ENCODE assay signal across 8 cellular contexts in the genomic region with DNA sequence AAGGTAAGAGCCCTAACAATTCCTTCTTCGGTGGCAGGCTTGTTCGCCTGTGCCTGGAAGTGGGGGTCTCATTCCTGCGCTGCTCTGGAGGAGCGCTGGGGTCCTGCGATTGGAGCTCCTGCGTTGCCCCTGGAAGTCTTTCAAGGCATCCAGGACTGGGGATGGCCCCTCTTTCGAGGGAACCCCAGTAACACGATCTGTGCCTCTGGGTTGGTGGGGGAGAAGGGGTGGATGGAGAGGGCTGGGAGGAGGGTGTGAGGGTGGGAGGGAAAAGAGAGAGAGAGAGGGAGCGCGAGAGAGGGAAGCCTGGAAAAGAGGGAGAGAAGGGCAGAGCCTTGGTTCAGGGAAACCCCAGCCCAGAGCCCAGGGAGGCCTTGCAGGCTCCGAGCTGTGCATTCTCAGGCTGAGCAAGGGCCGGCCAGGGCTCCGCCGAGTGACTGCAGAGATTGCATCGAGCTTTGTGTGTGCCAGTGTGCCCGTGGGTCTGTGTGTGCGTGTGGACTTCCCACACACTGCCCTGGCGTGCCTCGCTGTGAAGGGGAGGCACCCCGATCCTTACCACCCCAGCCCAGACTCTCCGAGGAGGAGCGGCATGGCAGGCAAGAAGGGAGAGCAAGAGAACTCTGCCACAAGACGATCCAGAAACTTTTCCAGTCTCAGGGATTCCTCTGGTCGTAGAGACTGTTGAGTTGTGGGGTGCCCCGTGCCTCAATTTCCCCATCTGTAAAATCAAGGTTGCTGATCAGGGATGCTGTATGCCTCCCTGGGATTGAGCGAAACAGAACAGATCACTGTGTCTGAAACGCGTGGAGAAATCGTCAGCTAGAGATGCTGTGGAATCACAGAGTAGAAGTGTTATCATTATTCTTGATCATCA. TPM values are rescaled to one million over a fixed set of nuclear protein-coding genes. Genes with fewer than 3 reads are reported as not detected.
DNase-seq lines count a peak whose midpoint lies in the region; ATAC-seq and TF ChIP-seq lines count a peak whose summit lies in the region.

No MANE protein-coding gene starts in this region.

- peak; percentile 69 for DNase-seq in NCI-H146 (lab: John Stamatoyannopoulos, UW)
- DNase-seq in NCI-H146 treated with DMSO at 0.1 percent for 48 hours (lab: John Stamatoyannopoulos, UW; ENCODE audit: unreplicated experiment): no peak
- DNase-seq in RPMI8226: peak; percentile 53
- peak; percentile 79 for DNase-seq in coronary artery (ENCODE audit: low spot score)
- peak; percentile 40 for DNase-seq in stimulated activated naive CD8-positive, alpha-beta T cell treated with anti-CD3 and anti-CD28 coated beads, Interleukin-15, Interleukin-2, amounts not matched to agents 100 U/mL and 50 U/mL, for 24 hours

- H3K4me3 ChIP-seq in coronary artery (peak overlapping the region; percentile 85), liver (ENCODE audit: low read depth in 1 of 3, low read length in 3 of 3) (peak overlapping the region; percentile 52 to 88 (median 64))

- no peaks in the 10 kb centered on the region for H3K27me3 ChIP-seq in liver (ENCODE audit: control insufficient read depth in 4 of 4, insufficient read depth in 4 of 4, low read length in 3 of 4)

- no peak for ATAC-seq in stimulated activated naive CD8-positive, alpha-beta T cell treated with anti-CD3 and anti-CD28 coated beads, Interleukin-15, Interleukin-2, amounts not matched to agents 100 U/mL and 50 U/mL, for 24 hours
- ATAC-seq in GM18858 (IDR thresholded peaks at IDR 0.05; ENCODE audit: unreplicated experiment) (no peak), GM19467 (IDR thresholded peaks at IDR 0.05; ENCODE audit: unreplicated experiment) (no peak)

- H3K27ac ChIP-seq in coronary artery: peak overlapping the region; percentile 77 to 90
- peak overlapping the region; percentile 60 to 78 for H3K27ac ChIP-seq in liver (ENCODE audit: low read depth in 1 of 2, low read length in 2 of 2)

- no peaks in the 10 kb centered on the region for H3K9me3 ChIP-seq in liver (ENCODE audit: control insufficient read depth in 4 of 4, low read length in 3 of 4)

- peaks cover 3 to 12% (median 9%) of the 10 kb centered on the region in 4 donors for H3K4me1 ChIP-seq in liver (ENCODE audit: control insufficient read depth in 4 of 4, insufficient read depth in 4 of 4, low read length in 3 of 4)

- TF ChIP-seq CTCF in coronary artery (IDR thresholded peaks at IDR 0.05) (no peak), liver (IDR thresholded peaks at IDR 0.05; ENCODE audit: low read depth, low read length, missing input control) (no peak)

- WGBS in liver: 21% methylated on average over 29 of the region's 29 CpGs

- TF ChIP-seq RAD21 in liver (IDR thresholded peaks at IDR 0.05): no peak

- H3K36me3 ChIP-seq in liver (ENCODE audit: control insufficient read depth in 4 of 4, insufficient read depth in 3 of 4, low read depth in 1 of 4, low read length in 3 of 4): no peaks in the 10 kb centered on the region

- H3K9ac ChIP-seq in liver (ENCODE audit: low read depth in 1 of 2, low read length in 2 of 2): peak overlapping the region; percentile 77 to 90

TF ChIP-seq in liver, 16 proteins besides CTCF, POLR2A, EP300 and RAD21:
- TF ChIP-seq SP1 (IDR thresholded peaks at IDR 0.05) (no peak), JUND (IDR thresholded peaks at IDR 0.05) (no peak), FOXA2 (IDR thresholded peaks at IDR 0.05) (no peak), NR2F2 (IDR thresholded peaks at IDR 0.05) (no peak), TAF1 (conservative IDR thresholded peaks at IDR 0.05) (no peak), GABPA (IDR thresholded peaks at IDR 0.05 in 1 of 2, conservative IDR thresholded peaks at IDR 0.05 in 1 of 2) (no peak), HNF4A (conservative IDR thresholded peaks at IDR 0.05) (no peak), YY1 (IDR thresholded peaks at IDR 0.05) (no peak), HNF4G (IDR thresholded peaks at IDR 0.05) (no peak), EGR1 (IDR thresholded peaks at IDR 0.05; ENCODE audit: low read depth in 2 of 2) (no peak), RXRA (IDR thresholded peaks at IDR 0.05) (no peak), FOXA1 (IDR thresholded peaks at IDR 0.05) (no peak)
- TF ChIP-seq, protein P1, sequence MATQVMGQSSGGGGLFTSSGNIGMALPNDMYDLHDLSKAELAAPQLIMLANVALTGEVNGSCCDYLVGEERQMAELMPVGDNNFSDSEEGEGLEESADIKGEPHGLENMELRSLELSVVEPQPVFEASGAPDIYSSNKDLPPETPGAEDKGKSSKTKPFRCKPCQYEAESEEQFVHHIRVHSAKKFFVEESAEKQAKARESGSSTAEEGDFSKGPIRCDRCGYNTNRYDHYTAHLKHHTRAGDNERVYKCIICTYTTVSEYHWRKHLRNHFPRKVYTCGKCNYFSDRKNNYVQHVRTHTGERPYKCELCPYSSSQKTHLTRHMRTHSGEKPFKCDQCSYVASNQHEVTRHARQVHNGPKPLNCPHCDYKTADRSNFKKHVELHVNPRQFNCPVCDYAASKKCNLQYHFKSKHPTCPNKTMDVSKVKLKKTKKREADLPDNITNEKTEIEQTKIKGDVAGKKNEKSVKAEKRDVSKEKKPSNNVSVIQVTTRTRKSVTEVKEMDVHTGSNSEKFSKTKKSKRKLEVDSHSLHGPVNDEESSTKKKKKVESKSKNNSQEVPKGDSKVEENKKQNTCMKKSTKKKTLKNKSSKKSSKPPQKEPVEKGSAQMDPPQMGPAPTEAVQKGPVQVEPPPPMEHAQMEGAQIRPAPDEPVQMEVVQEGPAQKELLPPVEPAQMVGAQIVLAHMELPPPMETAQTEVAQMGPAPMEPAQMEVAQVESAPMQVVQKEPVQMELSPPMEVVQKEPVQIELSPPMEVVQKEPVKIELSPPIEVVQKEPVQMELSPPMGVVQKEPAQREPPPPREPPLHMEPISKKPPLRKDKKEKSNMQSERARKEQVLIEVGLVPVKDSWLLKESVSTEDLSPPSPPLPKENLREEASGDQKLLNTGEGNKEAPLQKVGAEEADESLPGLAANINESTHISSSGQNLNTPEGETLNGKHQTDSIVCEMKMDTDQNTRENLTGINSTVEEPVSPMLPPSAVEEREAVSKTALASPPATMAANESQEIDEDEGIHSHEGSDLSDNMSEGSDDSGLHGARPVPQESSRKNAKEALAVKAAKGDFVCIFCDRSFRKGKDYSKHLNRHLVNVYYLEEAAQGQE (IDR thresholded peaks at IDR 0.05): no peak
- TF ChIP-seq, protein P2, sequence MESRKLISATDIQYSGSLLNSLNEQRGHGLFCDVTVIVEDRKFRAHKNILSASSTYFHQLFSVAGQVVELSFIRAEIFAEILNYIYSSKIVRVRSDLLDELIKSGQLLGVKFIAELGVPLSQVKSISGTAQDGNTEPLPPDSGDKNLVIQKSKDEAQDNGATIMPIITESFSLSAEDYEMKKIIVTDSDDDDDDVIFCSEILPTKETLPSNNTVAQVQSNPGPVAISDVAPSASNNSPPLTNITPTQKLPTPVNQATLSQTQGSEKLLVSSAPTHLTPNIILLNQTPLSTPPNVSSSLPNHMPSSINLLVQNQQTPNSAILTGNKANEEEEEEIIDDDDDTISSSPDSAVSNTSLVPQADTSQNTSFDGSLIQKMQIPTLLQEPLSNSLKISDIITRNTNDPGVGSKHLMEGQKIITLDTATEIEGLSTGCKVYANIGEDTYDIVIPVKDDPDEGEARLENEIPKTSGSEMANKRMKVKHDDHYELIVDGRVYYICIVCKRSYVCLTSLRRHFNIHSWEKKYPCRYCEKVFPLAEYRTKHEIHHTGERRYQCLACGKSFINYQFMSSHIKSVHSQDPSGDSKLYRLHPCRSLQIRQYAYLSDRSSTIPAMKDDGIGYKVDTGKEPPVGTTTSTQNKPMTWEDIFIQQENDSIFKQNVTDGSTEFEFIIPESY (IDR thresholded peaks at IDR 0.05): no peak
- TF ChIP-seq, protein P3, sequence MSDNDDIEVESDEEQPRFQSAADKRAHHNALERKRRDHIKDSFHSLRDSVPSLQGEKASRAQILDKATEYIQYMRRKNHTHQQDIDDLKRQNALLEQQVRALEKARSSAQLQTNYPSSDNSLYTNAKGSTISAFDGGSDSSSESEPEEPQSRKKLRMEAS (IDR thresholded peaks at IDR 0.05): no peak
- TF ChIP-seq, protein P4, sequence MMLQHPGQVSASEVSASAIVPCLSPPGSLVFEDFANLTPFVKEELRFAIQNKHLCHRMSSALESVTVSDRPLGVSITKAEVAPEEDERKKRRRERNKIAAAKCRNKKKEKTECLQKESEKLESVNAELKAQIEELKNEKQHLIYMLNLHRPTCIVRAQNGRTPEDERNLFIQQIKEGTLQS (IDR thresholded peaks at IDR 0.05): no peak

RNA-seq across cellular contexts. Expression of a gene that starts 0.6 kb away (rescaled TPM):
- total RNA-seq in liver: 1 to 10 TPM; 2.3 to 2.8 TPM
- 1 to 10 TPM; 1.4 to 5.0 TPM for polyA plus RNA-seq in liver
